Comparison of ENCODE assay signal across 12 cellular contexts in the genomic region with DNA sequence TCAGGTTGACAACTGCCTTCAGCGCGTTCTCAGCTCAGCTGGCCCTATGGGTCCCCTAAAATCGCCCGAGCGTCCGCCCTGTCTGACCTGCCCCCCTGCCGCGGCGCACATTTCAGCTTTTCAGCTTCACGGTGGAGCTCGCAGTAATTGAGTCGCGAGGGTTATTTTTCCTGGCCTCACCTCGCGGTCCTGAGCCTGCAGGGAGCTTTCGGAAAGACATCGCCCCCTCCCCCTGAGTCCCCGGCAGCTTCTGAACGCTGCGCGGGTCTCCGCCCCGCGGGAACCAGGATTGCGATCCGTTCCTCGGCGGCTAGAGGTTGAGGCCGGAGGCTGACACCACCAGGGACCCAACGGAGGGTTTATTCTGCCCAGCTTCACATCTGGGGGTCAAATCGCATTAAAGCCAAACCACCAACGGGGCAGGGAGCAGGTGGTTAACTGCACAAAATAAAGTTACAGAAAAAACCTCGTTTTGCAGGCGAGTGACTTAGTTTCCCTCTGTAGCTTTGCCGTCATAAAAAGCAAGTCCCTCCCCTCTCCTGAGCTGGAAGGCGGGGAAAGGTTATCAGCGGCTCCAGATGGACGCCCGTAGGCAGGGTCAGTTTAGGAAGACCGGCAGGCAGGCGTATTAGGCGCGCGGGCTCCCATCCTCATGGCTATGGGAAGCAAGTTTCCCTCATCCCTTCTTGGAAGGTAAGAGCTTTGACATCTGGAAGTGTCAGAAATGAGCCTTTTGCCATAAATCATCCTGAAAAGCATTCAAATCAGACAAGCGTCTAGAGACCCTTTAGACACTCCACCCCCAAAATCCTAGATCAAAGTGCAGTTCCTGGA. TPM values are rescaled to one million over a fixed set of nuclear protein-coding genes. Genes with fewer than 3 reads are reported as not detected.
A peak's percentile ranks its signal among the peaks of the same experiment; 100 is the strongest.
DNase-seq lines count a peak whose midpoint lies in the region; ATAC-seq, FAIRE-seq and TF ChIP-seq lines count a peak whose summit lies in the region.
"Had no signal": no experiment of that assay in that cellular context is flagged by ENCODE, and none has a peak within 500 bp of the region (broad histone marks: within the 10 kb centered on the region; RNA-seq: fewer than 3 reads in every experiment).

No MANE protein-coding gene starts in this region.

- no peak overlapping the region for H2AFZ ChIP-seq in endothelial cell of umbilical vein (ENCODE audit: low read depth, low read length)

- H3K36me3 Mint-ChIP-seq in naive B cell: peaks cover 0 to 6% of the 10 kb centered on the region in 2 donors
- H3K36me3 Mint-ChIP-seq: CD8-positive, alpha-beta T cell had no signal

- H3K4me2 ChIP-seq in endothelial cell of umbilical vein (ENCODE audit: insufficient read depth, low read length): no peak overlapping the region

- peak overlapping the region in 1 of 6 donors; percentile 48 for H3K27ac Mint-ChIP-seq in naive B cell
- H3K27ac Mint-ChIP-seq: CD8-positive, alpha-beta T cell had no signal

- TF ChIP-seq POLR2A in endothelial cell of umbilical vein (IDR thresholded peaks at IDR 0.05; ENCODE audit: low read depth, low read length) (no peak), thyroid gland (IDR thresholded peaks at IDR 0.05) (no peak)

- H3K27me3 Mint-ChIP-seq in naive B cell: peaks cover 89 to 91% (median 91%) of the 10 kb centered on the region in 3 donors

- FAIRE-seq in endothelial cell of umbilical vein (lab: Jason Lieb, UNC): no peak
- FAIRE-seq: TTC549 had no signal

- TF ChIP-seq CTCF in AG04449 (IDR thresholded peaks at IDR 0.05; ENCODE audit: insufficient read depth, low read length, missing control alignments) (no peak), endothelial cell of umbilical vein (IDR thresholded peaks at IDR 0.05; ENCODE audit: extremely low read depth in 1 of 2, insufficient read depth in 1 of 2, low read depth in 1 of 2, low read length in 2 of 2) (no peak), thyroid gland (IDR thresholded peaks at IDR 0.05) (no peak)

- H3K9me3 ChIP-seq in endothelial cell of umbilical vein (replicated peaks; ENCODE audit: control insufficient read depth, insufficient read depth, low read length): no peaks in the 10 kb centered on the region
- no peaks in the 10 kb centered on the region for H3K9me3 ChIP-seq in thyroid gland
- H3K9me3 ChIP-seq: left lung had no signal

- dilution Hi-C loops in endothelial cell of umbilical vein (cut with MboI; ENCODE audit: extremely low pct_ligation_motif_present, low sequenced_read_pairs): no loop called here

- H3K9me1 ChIP-seq in endothelial cell of umbilical vein (replicated peaks; ENCODE audit: control insufficient read depth, extremely low read depth, insufficient read depth, low read length): no peaks in the 10 kb centered on the region

- H3K9ac ChIP-seq in endothelial cell of umbilical vein (replicated peaks; ENCODE audit: extremely low read depth, insufficient read depth, low read length): no peak overlapping the region

- DNase-seq in AG04449 (ENCODE audit: low read depth, low spot score) (no peak), M059J (ENCODE audit: low read depth) (peak; percentile 40), endothelial cell of umbilical vein (ENCODE audit: low read depth, low spot score) (no peak), naive B cell (no peak), HT-29 (ENCODE audit: low spot score) (no peak), thyroid gland (no peak), T1000 (lab: John Stamatoyannopoulos, UW) (no peak), epidermal melanocyte (ENCODE audit: insufficient read length, low spot score) (no peak)
- DNase-seq: CD8-positive, alpha-beta T cell; NCI-H187 treated with DMSO at 0.1 percent for 48 hours had no signal

- BruUV-seq in endothelial cell of umbilical vein (replicated peaks; lab: Mats Ljungman, UMichigan): no TSS peak

- H4K20me1 ChIP-seq in endothelial cell of umbilical vein (replicated peaks; ENCODE audit: control insufficient read depth, extremely low read depth, insufficient read depth, low read length): no peaks in the 10 kb centered on the region

- intact Hi-C loops in endothelial cell of umbilical vein (cut with micrococcal nuclease) (no loop called here), thyroid gland (cut with DNase I) (no loop called here)

- CTCF ChIA-PET in AG04449 (lab: Yijun Ruan, JAX): interaction anchor here (0.7 to 2.4 kb wide), 6 partner anchors 10 to 441 kb away, joined by 3 to 8 read pairs (median 4); no protein-coding TSS in a partner anchor
- CTCF ChIA-PET in endothelial cell of umbilical vein (lab: Charles Lee): interaction anchor here (1.0 to 1.1 kb wide), 2 partner anchors 12 to 16 kb away, joined by 3 to 6 read pairs; no protein-coding TSS in a partner anchor

- H3K4me3 ChIP-seq in AG04449 (ENCODE audit: low read depth, low read length): peak overlapping the region; percentile 57
- H3K4me3 ChIP-seq in endothelial cell of umbilical vein (replicated peaks in 1 of 3; ENCODE audit: insufficient read depth in 1 of 3, low read depth in 1 of 3, low read length in 3 of 3): no peak overlapping the region
- H3K4me3 ChIP-seq in thyroid gland (replicated peaks in 1 of 3): peak overlapping the region in 1 of 3 donors; percentile 2

- H3K4me1 ChIP-seq in endothelial cell of umbilical vein (ENCODE audit: control insufficient read depth, extremely low read depth, insufficient read depth, low read length) (peaks cover 10% of the 10 kb centered on the region), thyroid gland (peaks cover 12 to 21% of the 10 kb centered on the region in 2 donors)

- peaks cover 18 to 38% (median 35%) of the 10 kb centered on the region in 3 donors for H3K4me1 Mint-ChIP-seq in naive B cell

- H3K36me3 ChIP-seq in endothelial cell of umbilical vein (ENCODE audit: control insufficient read depth in 2 of 2, extremely low read depth in 1 of 2, insufficient read depth in 2 of 2, low read length in 2 of 2): no peaks in the 10 kb centered on the region
- no peaks in the 10 kb centered on the region for H3K36me3 ChIP-seq in thyroid gland
- H3K36me3 ChIP-seq: left lung had no signal

- H3K79me2 ChIP-seq in endothelial cell of umbilical vein (ENCODE audit: control insufficient read depth, insufficient read depth, low read length): no peaks in the 10 kb centered on the region

- H3K9me3 Mint-ChIP-seq in naive B cell: peaks cover 0 to 33% (median 5%) of the 10 kb centered on the region in 7 donors

- H3K4me3 Mint-ChIP-seq in naive B cell: peak overlapping the region in 7 of 8 donors; percentile 42 to 87 (median 68)
- H3K4me3 Mint-ChIP-seq: CD8-positive, alpha-beta T cell had no signal

- H3K27ac ChIP-seq in endothelial cell of umbilical vein (ENCODE audit: insufficient read depth, low read depth, low read length) (no peak overlapping the region), thyroid gland (no peak overlapping the region)
- H3K27ac ChIP-seq: left lung had no signal

- no peak for ATAC-seq in naive B cell (ENCODE audit: low read depth in 2 of 2)
- ATAC-seq: CD8-positive, alpha-beta T cell had no signal

- POLR2A ChIA-PET in AG04449 (lab: Yijun Ruan, JAX): interaction anchor here (0.8 to 5.9 kb wide), 3 partner anchors 11 to 413 kb away, joined by 3 to 45 read pairs (median 4); partner anchors contain the start of gene TWIST1
- POLR2A ChIA-PET in endothelial cell of umbilical vein (lab: Charles Lee): no interaction called here

- WGBS in thyroid gland, 2 donors: 4 to 7% methylated on average over 29 to 45 of the region's 45 CpGs

- H3K27me3 ChIP-seq in endothelial cell of umbilical vein (ENCODE audit: control insufficient read depth in 2 of 2, insufficient read depth in 2 of 2, low read length in 2 of 2) (peaks cover 77 to 95% of the 10 kb centered on the region in 2 experiments), thyroid gland (peaks cover 21% of the 10 kb centered on the region)

TF ChIP-seq in endothelial cell of umbilical vein, 7 proteins besides CTCF, POLR2A, EP300 and RAD21:
- no peak for TF ChIP-seq JUN (IDR thresholded peaks at IDR 0.05; ENCODE audit: borderline replicate concordance, insufficient read depth, insufficient read length, low read depth)
- TF ChIP-seq EZH2 (IDR thresholded peaks at IDR 0.05; ENCODE audit: borderline replicate concordance, low read depth, low read length, severe bottlenecking): peak; percentile 94

RNA-seq across cellular contexts. Expression of gene TWIST1, which starts 10.9 kb away (rescaled TPM):
- total RNA-seq in M059J (2014; rRNA removed; shearing (Covaris generic)): 15.0 and 24.0 TPM in 2 replicates
- total RNA-seq in endothelial cell of umbilical vein (not detected in 2 replicates), thyroid gland (1 to 10 TPM; 3.8 to 7.8 (median 5.0) TPM)
- polyA plus RNA-seq in endothelial cell of umbilical vein (not detected in 2 replicates), naive B cell (ENCODE audit: low read depth in 6 of 6) (not detected)
- not detected in 2 replicates for polyA plus RNA-seq in endothelial cell of umbilical vein (2011; cell fraction: cytosol; rRNA removed)
- polyA plus RNA-seq in endothelial cell of umbilical vein (2011; cell fraction: nucleus; rRNA removed): not detected in 2 replicates
- polyA plus RNA-seq in endothelial cell of umbilical vein (2012): not detected in 2 replicates
- not detected in 2 replicates for polyA minus RNA-seq in endothelial cell of umbilical vein
- not detected for polyA minus RNA-seq in endothelial cell of umbilical vein (2011; cell fraction: cytosol; rRNA and poly(A)+ RNA removed)
- polyA minus RNA-seq in endothelial cell of umbilical vein (2011; cell fraction: nucleus; rRNA and poly(A)+ RNA removed): not detected in 2 replicates
- not detected in 2 replicates for total RNA-seq in HT-29 (2014; rRNA removed; shearing (Covaris generic))
- total RNA-seq: CD8-positive, alpha-beta T cell had no signal

RNA-seq across cellular contexts. Expression of gene FERD3L, which starts 38.7 kb away (rescaled TPM):
- total RNA-seq in M059J (2014; rRNA removed; shearing (Covaris generic)): not detected in 2 replicates
- total RNA-seq in endothelial cell of umbilical vein: not detected in 2 replicates
- not detected in 2 replicates for polyA plus RNA-seq in endothelial cell of umbilical vein
- polyA plus RNA-seq in endothelial cell of umbilical vein (2011; cell fraction: cytosol; rRNA removed): not detected in 2 replicates
- polyA plus RNA-seq in endothelial cell of umbilical vein (2011; cell fraction: nucleus; rRNA removed): not detected in 2 replicates
- polyA plus RNA-seq in endothelial cell of umbilical vein (2012): not detected in 2 replicates
- not detected in 2 replicates for polyA minus RNA-seq in endothelial cell of umbilical vein
- not detected for polyA minus RNA-seq in endothelial cell of umbilical vein (2011; cell fraction: cytosol; rRNA and poly(A)+ RNA removed)
- polyA minus RNA-seq in endothelial cell of umbilical vein (2011; cell fraction: nucleus; rRNA and poly(A)+ RNA removed): not detected in 2 replicates
- not detected for polyA plus RNA-seq in naive B cell (ENCODE audit: low read depth in 6 of 6)
- total RNA-seq in HT-29 (2014; rRNA removed; shearing (Covaris generic)): not detected in 2 replicates
- not detected for total RNA-seq in thyroid gland
- total RNA-seq: CD8-positive, alpha-beta T cell; left lung had no signal
